9 cellular contexts compared by ENCODE assay signal in the genomic region with DNA sequence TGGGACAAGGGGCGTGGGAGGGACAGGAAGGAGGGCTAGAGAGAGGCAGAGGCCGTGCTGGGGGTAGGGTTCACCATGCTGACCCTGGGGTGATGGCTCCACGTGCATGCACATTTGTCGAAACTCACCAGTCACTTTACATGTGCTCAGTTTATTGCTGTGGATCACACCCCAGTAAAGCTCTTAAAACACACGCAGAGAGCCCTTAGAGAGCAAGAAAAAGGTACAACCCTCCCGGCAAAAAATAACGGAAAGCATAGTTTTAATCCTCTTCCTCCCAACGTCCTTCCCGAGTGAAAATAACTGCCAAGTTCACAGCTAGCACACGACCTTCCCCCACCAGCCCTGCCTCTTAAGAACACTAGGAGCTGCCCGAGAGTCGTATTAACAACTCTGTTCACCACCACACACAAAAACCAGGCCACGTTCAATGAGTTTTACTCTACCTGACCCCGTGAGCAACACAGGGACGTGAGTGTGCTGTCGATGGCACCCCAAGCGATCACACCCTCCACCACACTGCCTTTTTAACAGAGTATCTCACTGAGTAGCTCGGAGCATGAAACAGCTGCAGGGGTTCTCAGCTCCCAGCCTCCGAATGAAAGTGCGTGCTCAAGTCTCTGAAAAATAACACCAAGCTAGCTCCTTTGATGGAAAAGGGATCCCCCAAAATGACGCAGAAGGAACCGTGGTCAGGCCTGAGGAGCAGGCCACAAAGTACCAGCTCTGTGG. TPM values are rescaled to one million over a fixed set of nuclear protein-coding genes. Genes with fewer than 3 reads are reported as not detected.
A peak's percentile ranks its signal among the peaks of the same experiment; 100 is the strongest.
DNase-seq lines count a peak whose midpoint lies in the region; ATAC-seq, FAIRE-seq and TF ChIP-seq lines count a peak whose summit lies in the region.
"Had no signal": no experiment of that assay in that cellular context is flagged by ENCODE, and none has a peak within 500 bp of the region (broad histone marks: within the 10 kb centered on the region; RNA-seq: fewer than 3 reads in every experiment).

No MANE protein-coding gene starts in this region.

- H3K4me3 ChIP-seq in kidney (ENCODE audit: low read length in 2 of 2): no peak overlapping the region
- H3K4me3 ChIP-seq in testis: no peak overlapping the region

- no peak overlapping the region for H3K9ac ChIP-seq in kidney (ENCODE audit: low read length in 2 of 2)

- no peaks in the 10 kb centered on the region for H3K9me3 Mint-ChIP-seq in activated naive CD8-positive, alpha-beta T cell treated with anti-CD3 and anti-CD28 coated beads, Interleukin-2, amount 50 U/mL, for 24 hours
- H3K9me3 Mint-ChIP-seq: natural killer cell treated with Interleukin-12 subunit alpha and Interleukin-12 subunit beta and Interleukin-15 and Interleukin-18, amount 100 ng/mL, for 72 hours had no signal

- H3K27me3 Mint-ChIP-seq in activated naive CD8-positive, alpha-beta T cell treated with anti-CD3 and anti-CD28 coated beads, Interleukin-2, amount 50 U/mL, for 24 hours: no peaks in the 10 kb centered on the region
- H3K27me3 Mint-ChIP-seq: natural killer cell treated with Interleukin-12 subunit alpha and Interleukin-12 subunit beta and Interleukin-15 and Interleukin-18, amount 100 ng/mL, for 72 hours had no signal

- no peak for DNase-seq in activated CD4-positive, CD25-positive, alpha-beta regulatory T cell (lab: John Stamatoyannopoulos, UW)
- DNase-seq in activated naive CD8-positive, alpha-beta T cell treated with anti-CD3 and anti-CD28 coated beads, Interleukin-2, amount 50 U/mL, for 24 hours: no peak
- DNase-seq in kidney (peak; percentile 46), testis (peak; percentile 83), D341Med (ENCODE audit: low spot score) (no peak), DMS 273 (lab: John Stamatoyannopoulos, UW; ENCODE audit: unreplicated experiment) (no peak), SW 1271 (lab: John Stamatoyannopoulos, UW) (no peak)

- H3K4me1 Mint-ChIP-seq in activated naive CD8-positive, alpha-beta T cell treated with anti-CD3 and anti-CD28 coated beads, Interleukin-2, amount 50 U/mL, for 24 hours: peaks cover 40% of the 10 kb centered on the region

- TF ChIP-seq CTCF in kidney (IDR thresholded peaks at IDR 0.05; ENCODE audit: borderline replicate concordance, extremely low read depth, insufficient read depth) (peak; percentile 55), testis (IDR thresholded peaks at IDR 0.05) (peak; percentile 27 to 50 (median 42))

- H3K36me3 ChIP-seq in kidney (ENCODE audit: control insufficient read depth in 1 of 2, insufficient read depth in 2 of 2, low read length in 2 of 2) (no peaks in the 10 kb centered on the region), testis (ENCODE audit: low read depth, missing control alignments) (no peaks in the 10 kb centered on the region)

- WGBS in testis, 2 donors: 27 to 33% methylated on average over 22 of the region's 22 CpGs

- no peak for FAIRE-seq in kidney (lab: Jason Lieb, UNC)

- H3K36me3 Mint-ChIP-seq in activated naive CD8-positive, alpha-beta T cell treated with anti-CD3 and anti-CD28 coated beads, Interleukin-2, amount 50 U/mL, for 24 hours (ENCODE audit: low read depth): peaks cover 2% of the 10 kb centered on the region
- H3K36me3 Mint-ChIP-seq: natural killer cell treated with Interleukin-12 subunit alpha and Interleukin-12 subunit beta and Interleukin-15 and Interleukin-18, amount 100 ng/mL, for 72 hours had no signal

- intact Hi-C loops in kidney (cut with DNase I): no loop called here
- intact Hi-C loops in testis (cut with DNase I; ENCODE audit: low total_unique reads): no loop called here

- peak overlapping the region; percentile 1 for H3K4me3 Mint-ChIP-seq in activated naive CD8-positive, alpha-beta T cell treated with anti-CD3 and anti-CD28 coated beads, Interleukin-2, amount 50 U/mL, for 24 hours
- H3K4me3 Mint-ChIP-seq: natural killer cell treated with Interleukin-12 subunit alpha and Interleukin-12 subunit beta and Interleukin-15 and Interleukin-18, amount 100 ng/mL, for 72 hours had no signal

- no peak for TF ChIP-seq POLR2A in testis (IDR thresholded peaks at IDR 0.05)

- H3K4me1 ChIP-seq in kidney (ENCODE audit: control insufficient read depth in 1 of 2, insufficient read depth in 1 of 2, low read depth in 1 of 2, low read length in 2 of 2) (peaks cover 34 to 47% of the 10 kb centered on the region in 2 donors), testis (peaks cover 44% of the 10 kb centered on the region)

- no peaks in the 10 kb centered on the region for H3K27me3 ChIP-seq in testis

- H3K27ac ChIP-seq in kidney (ENCODE audit: low read depth in 2 of 2, low read length in 2 of 2) (no peak overlapping the region), testis (peak overlapping the region in 1 of 2 donors; percentile 16)

- H3K27ac Mint-ChIP-seq in activated naive CD8-positive, alpha-beta T cell treated with anti-CD3 and anti-CD28 coated beads, Interleukin-2, amount 50 U/mL, for 24 hours: peak overlapping the region; percentile 63

- no peaks in the 10 kb centered on the region for H3K9me3 ChIP-seq in kidney (ENCODE audit: control insufficient read depth in 1 of 2, low read length in 2 of 2)
- no peaks in the 10 kb centered on the region for H3K9me3 ChIP-seq in testis

- ATAC-seq in activated CD4-positive, CD25-positive, alpha-beta regulatory T cell treated with anti-CD3 and anti-CD28 coated beads, Interleukin-2, amount 50 U/mL, for 24 hours: peak; percentile 33 to 35
- peak; percentile 58 for ATAC-seq in activated naive CD8-positive, alpha-beta T cell treated with anti-CD3 and anti-CD28 coated beads, Interleukin-2, amount 50 U/mL, for 24 hours

RNA-seq across cellular contexts. Expression of a gene that starts 39.7 kb away (rescaled TPM):
- total RNA-seq in kidney: 18.4 TPM
- polyA plus RNA-seq in kidney (ENCODE audit: insufficient read depth, low read depth, low replicate concordance): 3.7 TPM
- 100 to 1,000 TPM; 107 to 111 TPM for total RNA-seq in testis
- 30.7 TPM for polyA plus RNA-seq in testis (ENCODE audit: insufficient read depth, low read depth, low replicate concordance)

Comparison
In these comparisons a context has a peak if more than half of its experiments do, and no peak if none do; other contexts are left out.
1. DNase-seq: peak in kidney (single experiment) and testis (single experiment); none in activated CD4-positive, CD25-positive, alpha-beta regulatory T cell (0 of 4), activated naive CD8-positive, alpha-beta T cell treated with anti-CD3 and anti-CD28 coated beads, Interleukin-2, amount 50 U/mL, for 24 hours (single experiment), D341Med (single experiment), DMS 273 (single experiment) and SW 1271 (0 of 2).